In genomic region chrX:132023896-132024386, GRCh38 we compare ENCODE assay signal across 8 cellular contexts. TPM values are rescaled to one million over a fixed set of nuclear protein-coding genes. Genes with fewer than 3 reads are reported as not detected.
DNase-seq lines count a peak whose midpoint lies in the region; ATAC-seq and TF ChIP-seq lines count a peak whose summit lies in the region.

No MANE protein-coding gene starts in this region.

- H3K27ac ChIP-seq in coronary artery (no peak overlapping the region), mesodermal cell (ENCODE audit: low read depth, low read length, severe bottlenecking) (peak overlapping the region; percentile 80)

- H3K9me3 Mint-ChIP-seq in stimulated activated naive B cell treated with anti-CD40 and anti-IgM and Interleukin-4, amounts not matched to agents 10 μg/mL and 1 μg/mL and 100 μg/mL, for 72 hours = peaks cover 0 to 2% of the 10 kb centered on the region in 2 donors

- H3K4me1 ChIP-seq in mesodermal cell (ENCODE audit: control insufficient read depth, insufficient read depth, low read length, poor library complexity, severe bottlenecking) = peaks cover 12% of the 10 kb centered on the region

- H3K4me1 Mint-ChIP-seq in stimulated activated naive B cell treated with anti-CD40 and anti-IgM and Interleukin-4, amounts not matched to agents 10 μg/mL and 1 μg/mL and 100 μg/mL, for 72 hours = peaks cover 9 to 31% of the 10 kb centered on the region in 2 donors

- TF ChIP-seq CTCF in GM20000 (IDR thresholded peaks at IDR 0.05; ENCODE audit: extremely low read depth, missing control alignments) = no peak
- no peak for TF ChIP-seq CTCF in coronary artery (IDR thresholded peaks at IDR 0.05)

- DNase-seq in CD1c-positive myeloid dendritic cell (ENCODE audit: extremely low spot score) (peak; percentile 31), GM20000 (ENCODE audit: low spot score) (peak; percentile 25), coronary artery (ENCODE audit: low spot score) (no peak), AG08396 (ENCODE audit: low spot score) (no peak)
- DNase-seq in stimulated activated naive B cell treated with anti-CD40 and anti-IgM and Interleukin-4, amounts not matched to agents 10 μg/mL and 1 μg/mL and 100 μg/mL, for 72 hours = peak; percentile 43

- peaks cover under 1% of the 10 kb centered on the region for H3K36me3 ChIP-seq in mesodermal cell (ENCODE audit: control insufficient read depth, insufficient read depth, low read length)

- ATAC-seq in HG03565 (IDR thresholded peaks at IDR 0.05; ENCODE audit: unreplicated experiment) = peak; percentile 34
- peak; percentile 74 for ATAC-seq in activated CD4-positive, CD25-positive, alpha-beta regulatory T cell treated with anti-CD3 and anti-CD28 coated beads, Interleukin-2, amount 50 U/mL, for 24 hours
- peak; percentile 67 to 69 for ATAC-seq in stimulated activated naive B cell treated with anti-CD40 and anti-IgM and Interleukin-4, amounts not matched to agents 10 μg/mL and 1 μg/mL and 100 μg/mL, for 72 hours (replicated peaks)

- peak overlapping the region; percentile 96 for H3K27ac Mint-ChIP-seq in stimulated activated naive B cell treated with anti-CD40 and anti-IgM and Interleukin-4, amounts not matched to agents 10 μg/mL and 1 μg/mL and 100 μg/mL, for 72 hours

- peaks cover 4 to 10% of the 10 kb centered on the region in 2 donors for H3K36me3 Mint-ChIP-seq in stimulated activated naive B cell treated with anti-CD40 and anti-IgM and Interleukin-4, amounts not matched to agents 10 μg/mL and 1 μg/mL and 100 μg/mL, for 72 hours

- H3K4me3 ChIP-seq in coronary artery (peak overlapping the region; percentile 76), mesodermal cell (ENCODE audit: extremely low read depth, insufficient read depth, low read length, poor library complexity, severe bottlenecking) (peak overlapping the region; percentile 70)

- H3K4me3 Mint-ChIP-seq in stimulated activated naive B cell treated with anti-CD40 and anti-IgM and Interleukin-4, amounts not matched to agents 10 μg/mL and 1 μg/mL and 100 μg/mL, for 72 hours = peak overlapping the region; percentile 89 to 95

- H3K9me3 ChIP-seq in mesodermal cell (ENCODE audit: control insufficient read depth, low read length) = no peaks in the 10 kb centered on the region

- peaks cover 0 to 3% of the 10 kb centered on the region in 2 donors for H3K27me3 Mint-ChIP-seq in stimulated activated naive B cell treated with anti-CD40 and anti-IgM and Interleukin-4, amounts not matched to agents 10 μg/mL and 1 μg/mL and 100 μg/mL, for 72 hours

- 0% methylated on average over 2 of the region's 16 CpGs; no CpG with 5 or more reads in 1 of the 2 experiments for WGBS in mesodermal cell (ENCODE audit: insufficient coverage in 2 of 2), 2 experiments

RNA-seq across cellular contexts. Expression of gene STK26, which starts 0.8 kb away (rescaled TPM):
- polyA plus RNA-seq in mesodermal cell (2013, experiment 1 of 2) = 64.3 TPM
- polyA plus RNA-seq in mesodermal cell (2013, experiment 2 of 2) = 71.6 TPM

Comparison
In these comparisons a context has a peak if more than half of its experiments do, and no peak if none do; other contexts are left out.
1. DNase-seq: peak in CD1c-positive myeloid dendritic cell (single experiment), GM20000 (single experiment) and stimulated activated naive B cell treated with anti-CD40 and anti-IgM and Interleukin-4, amounts not matched to agents 10 μg/mL and 1 μg/mL and 100 μg/mL, for 72 hours (single experiment); none in coronary artery (single experiment) and AG08396 (single experiment).
2. Peak in every context shown above with its lines, with median percentiles within 50 percentile points of each other: ATAC-seq.